4 cellular contexts compared by ENCODE assay signal in the genomic region with DNA sequence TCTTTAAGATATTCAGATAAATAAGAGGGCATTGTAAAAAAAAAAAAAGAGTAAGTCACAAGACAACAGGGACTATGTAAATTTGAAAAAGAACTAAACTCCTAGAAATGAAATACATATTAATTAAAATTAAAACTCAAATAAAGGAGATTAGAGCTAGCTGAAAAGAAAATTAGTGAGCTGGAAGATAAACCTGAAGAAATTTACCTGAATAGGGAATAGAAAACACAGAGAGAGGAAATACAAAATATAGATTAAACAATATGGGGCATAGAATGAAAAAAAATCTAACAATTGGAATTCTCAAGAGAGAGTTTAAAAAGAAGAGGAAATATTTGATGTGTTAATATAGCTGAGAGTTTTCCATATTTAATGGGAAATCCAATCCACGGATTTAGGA.
TF ChIP-seq lines count a peak whose summit lies in the region.

No MANE protein-coding gene starts in this region.

TF ChIP-seq in SK-N-SH treated with all-trans-retinoic acid at 6 μM for 48 hours, 23 proteins besides CTCF, POLR2A, EP300 and RAD21:
- TF ChIP-seq ZFP30 (CRISPR knock-in tag; IDR thresholded peaks at IDR 0.05) = peak; percentile 90
- TF ChIP-seq ESRRG (CRISPR knock-in tag; IDR thresholded peaks at IDR 0.05) = no peak
- TF ChIP-seq RARB (CRISPR knock-in tag; IDR thresholded peaks at IDR 0.05) = no peak
TF ChIP-seq in SK-N-SH treated with all-trans-retinoic acid at 6 μM for 48 hours: peak in this region for 1.

TF ChIP-seq in SK-N-SH, 30 proteins besides CTCF, POLR2A, EP300 and RAD21 (continues in another document):
- TF ChIP-seq, protein P1, sequence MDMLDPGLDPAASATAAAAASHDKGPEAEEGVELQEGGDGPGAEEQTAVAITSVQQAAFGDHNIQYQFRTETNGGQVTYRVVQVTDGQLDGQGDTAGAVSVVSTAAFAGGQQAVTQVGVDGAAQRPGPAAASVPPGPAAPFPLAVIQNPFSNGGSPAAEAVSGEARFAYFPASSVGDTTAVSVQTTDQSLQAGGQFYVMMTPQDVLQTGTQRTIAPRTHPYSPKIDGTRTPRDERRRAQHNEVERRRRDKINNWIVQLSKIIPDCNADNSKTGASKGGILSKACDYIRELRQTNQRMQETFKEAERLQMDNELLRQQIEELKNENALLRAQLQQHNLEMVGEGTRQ (IDR thresholded peaks at IDR 0.05; ENCODE audit: borderline replicate concordance, low read depth, low read length) = no peak
- TF ChIP-seq, protein P2, sequence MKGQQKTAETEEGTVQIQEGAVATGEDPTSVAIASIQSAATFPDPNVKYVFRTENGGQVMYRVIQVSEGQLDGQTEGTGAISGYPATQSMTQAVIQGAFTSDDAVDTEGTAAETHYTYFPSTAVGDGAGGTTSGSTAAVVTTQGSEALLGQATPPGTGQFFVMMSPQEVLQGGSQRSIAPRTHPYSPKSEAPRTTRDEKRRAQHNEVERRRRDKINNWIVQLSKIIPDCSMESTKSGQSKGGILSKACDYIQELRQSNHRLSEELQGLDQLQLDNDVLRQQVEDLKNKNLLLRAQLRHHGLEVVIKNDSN (IDR thresholded peaks at IDR 0.05; ENCODE audit: borderline replicate concordance, low read depth) = no peak
- TF ChIP-seq ELF1 (IDR thresholded peaks at IDR 0.05) = no peak
- TF ChIP-seq FOXJ3 (CRISPR knock-in tag; IDR thresholded peaks at IDR 0.05) = no peak
- no peak for TF ChIP-seq YY1 (IDR thresholded peaks at IDR 0.05; ENCODE audit: low read depth)
- TF ChIP-seq TCF12 (IDR thresholded peaks at IDR 0.05) = no peak
- no peak for TF ChIP-seq TAF1 (IDR thresholded peaks at IDR 0.05; ENCODE audit: borderline replicate concordance, low read depth, low read length)
- TF ChIP-seq, protein P3, sequence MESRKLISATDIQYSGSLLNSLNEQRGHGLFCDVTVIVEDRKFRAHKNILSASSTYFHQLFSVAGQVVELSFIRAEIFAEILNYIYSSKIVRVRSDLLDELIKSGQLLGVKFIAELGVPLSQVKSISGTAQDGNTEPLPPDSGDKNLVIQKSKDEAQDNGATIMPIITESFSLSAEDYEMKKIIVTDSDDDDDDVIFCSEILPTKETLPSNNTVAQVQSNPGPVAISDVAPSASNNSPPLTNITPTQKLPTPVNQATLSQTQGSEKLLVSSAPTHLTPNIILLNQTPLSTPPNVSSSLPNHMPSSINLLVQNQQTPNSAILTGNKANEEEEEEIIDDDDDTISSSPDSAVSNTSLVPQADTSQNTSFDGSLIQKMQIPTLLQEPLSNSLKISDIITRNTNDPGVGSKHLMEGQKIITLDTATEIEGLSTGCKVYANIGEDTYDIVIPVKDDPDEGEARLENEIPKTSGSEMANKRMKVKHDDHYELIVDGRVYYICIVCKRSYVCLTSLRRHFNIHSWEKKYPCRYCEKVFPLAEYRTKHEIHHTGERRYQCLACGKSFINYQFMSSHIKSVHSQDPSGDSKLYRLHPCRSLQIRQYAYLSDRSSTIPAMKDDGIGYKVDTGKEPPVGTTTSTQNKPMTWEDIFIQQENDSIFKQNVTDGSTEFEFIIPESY (IDR thresholded peaks at IDR 0.05; ENCODE audit: borderline replicate concordance, low read depth) = no peak
- no peak for TF ChIP-seq GABPA (IDR thresholded peaks at IDR 0.05; ENCODE audit: low read depth)
- TF ChIP-seq FOXM1 (IDR thresholded peaks at IDR 0.05; ENCODE audit: low read depth) = no peak

TF ChIP-seq in WTC11, 78 proteins besides CTCF, POLR2A, EP300 and RAD21:
- TF ChIP-seq JUN (CRISPR knock-in tag; IDR thresholded peaks at IDR 0.05) (no peak), ZNF671 (CRISPR knock-in tag; IDR thresholded peaks at IDR 0.05) (no peak), GTF2I (CRISPR knock-in tag; conservative IDR thresholded peaks at IDR 0.05) (0 out of 2 replicates have a peak, but pooled peaks have one; percentile 15)
TF ChIP-seq in WTC11: peak in this region for 1.

TF ChIP-seq in H1, 55 proteins besides CTCF, POLR2A, EP300 and RAD21:
- TF ChIP-seq KDM1A (IDR thresholded peaks at IDR 0.05; ENCODE audit: borderline replicate concordance, low read length) (0 out of 2 replicates have a peak, but pooled peaks have one; percentile 50), CBX8 (IDR thresholded peaks at IDR 0.05; ENCODE audit: borderline replicate concordance, low read depth, low read length) (no peak), SRF (IDR thresholded peaks at IDR 0.05; ENCODE audit: low read depth, low read length) (no peak), CHD7 (IDR thresholded peaks at IDR 0.05; ENCODE audit: insufficient replicate concordance, low read length) (no peak), HDAC2 (IDR thresholded peaks at IDR 0.05; ENCODE audit: borderline replicate concordance in 1 of 2, low read depth in 2 of 2, low read length in 2 of 2) (peak in 1 of 2 experiments; percentile 40; a peak in 1 of 4 replicates)
- TF ChIP-seq, protein P1 (IDR thresholded peaks at IDR 0.05; ENCODE audit: low read length) = no peak
